8 cellular contexts compared by ENCODE assay signal in genomic region chr7:152462995-152463713, GRCh38. TPM values are rescaled to one million over a fixed set of nuclear protein-coding genes. Genes with fewer than 3 reads are reported as not detected.
DNase-seq lines count a peak whose midpoint lies in the region; ATAC-seq and TF ChIP-seq lines count a peak whose summit lies in the region.

No MANE protein-coding gene starts in this region.

- no peaks in the 10 kb centered on the region for H3K79me2 ChIP-seq in GM23248 (ENCODE audit: insufficient read depth)
- no peaks in the 10 kb centered on the region for H3K79me2 ChIP-seq in parathyroid adenoma

- in situ Hi-C loops in GM23248 (cut with MboI) = no loop called here

- H3K27ac ChIP-seq in GM23248 (peak overlapping the region; percentile 75), parathyroid adenoma (peak overlapping the region; percentile 97)

- H4K20me1 ChIP-seq in GM23248 (ENCODE audit: insufficient read depth) = no peaks in the 10 kb centered on the region

- H3K27me3 ChIP-seq in GM23248 (replicated peaks; ENCODE audit: insufficient read depth) = no peaks in the 10 kb centered on the region
- H3K27me3 ChIP-seq in parathyroid adenoma (ENCODE audit: control insufficient read depth, insufficient read depth, low read length) = no peaks in the 10 kb centered on the region

- H3K9ac ChIP-seq in GM23248 (peak overlapping the region; percentile 77), parathyroid adenoma (peak overlapping the region; percentile 82)

- H3K4me3 Mint-ChIP-seq in activated CD8-positive, alpha-beta T cell treated with anti-CD3 and anti-CD28 coated beads for 36 hours = peak overlapping the region; percentile 87
- peak overlapping the region; percentile 91 for H3K4me3 Mint-ChIP-seq in glutamatergic neuron (ENCODE audit: unreplicated experiment)

- ATAC-seq in activated CD4-positive, CD25-positive, alpha-beta regulatory T cell treated with anti-CD3 and anti-CD28 coated beads, Interleukin-2, amount 50 U/mL, for 24 hours = peak; percentile 0
- ATAC-seq in activated CD8-positive, alpha-beta T cell treated with anti-CD3 and anti-CD28 coated beads for 36 hours = peak; percentile 0

- TF ChIP-seq CTCF in activated CD8-positive, alpha-beta T cell treated with anti-CD3 and anti-CD28 coated beads for 36 hours (IDR thresholded peaks at IDR 0.05) = no peak
- TF ChIP-seq CTCF in glutamatergic neuron (IDR thresholded peaks at IDR 0.05; ENCODE audit: partially characterized antibody, unreplicated experiment) (no peak), parathyroid adenoma (IDR thresholded peaks at IDR 0.05) (no peak)

- no peak for DNase-seq in activated CD4-positive, CD25-positive, alpha-beta regulatory T cell treated with anti-CD3 and anti-CD28 coated beads, Interleukin-2, amount 50 U/mL, for 72 hours
- DNase-seq in GM23248 = peak; percentile 66
- peak; percentile 69 to 95 for DNase-seq in Kasumi-1 (lab: John Stamatoyannopoulos, UW)
- no peak for DNase-seq in activated CD8-positive, alpha-beta T cell treated with anti-CD3 and anti-CD28 coated beads for 36 hours
- DNase-seq in glutamatergic neuron = no peak
- DNase-seq in HK-2 (ENCODE audit: unreplicated experiment) = no peak

- H3K4me3 ChIP-seq in GM23248 (peak overlapping the region; percentile 92), parathyroid adenoma (ENCODE audit: low read depth, low read length) (peak overlapping the region; percentile 92)

- H3K4me1 ChIP-seq in GM23248 (ENCODE audit: insufficient read depth) (peaks cover 8% of the 10 kb centered on the region; the same call in 1 of the 2 replicates), parathyroid adenoma (peaks cover 20% of the 10 kb centered on the region)

- H3K4me2 ChIP-seq in GM23248 (ENCODE audit: unreplicated experiment) (peak overlapping the region; percentile 97), parathyroid adenoma (ENCODE audit: low read length) (peak overlapping the region; percentile 99)

- 0 to 1% methylated on average over 24 to 30 of the region's 30 CpGs for WGBS in GM23248 (ENCODE audit: low coverage in 1 of 2, low lambda C conversion rate in 2 of 2, missing lambda C conversion rate in 2 of 2), 2 experiments

- H3K27ac Mint-ChIP-seq in activated CD8-positive, alpha-beta T cell treated with anti-CD3 and anti-CD28 coated beads for 36 hours = peak overlapping the region; percentile 67
- H3K27ac Mint-ChIP-seq in glutamatergic neuron (ENCODE audit: unreplicated experiment) = peak overlapping the region; percentile 92

- peaks cover 3% of the 10 kb centered on the region for H3K36me3 Mint-ChIP-seq in activated CD8-positive, alpha-beta T cell treated with anti-CD3 and anti-CD28 coated beads for 36 hours (ENCODE audit: low read depth)
- H3K36me3 Mint-ChIP-seq in glutamatergic neuron (ENCODE audit: unreplicated experiment) = peaks cover 1% of the 10 kb centered on the region

- H3K36me3 ChIP-seq in GM23248 (ENCODE audit: low read depth) (no peaks in the 10 kb centered on the region), parathyroid adenoma (ENCODE audit: control insufficient read depth, insufficient read depth, low read length) (no peaks in the 10 kb centered on the region)

- H3K9me2 ChIP-seq in GM23248 (ENCODE audit: insufficient read depth) = no peaks in the 10 kb centered on the region

- POLR2A ChIA-PET in activated CD8-positive, alpha-beta T cell treated with anti-CD3 and anti-CD28 coated beads for 36 hours (lab: Charles Lee) = interaction anchor here (0.6 to 1.4 kb wide), 4 partner anchors 28 to 1366 kb away, joined by 3 to 4 read pairs (median 3); no protein-coding TSS in a partner anchor

- H3K27me3 Mint-ChIP-seq in activated CD8-positive, alpha-beta T cell treated with anti-CD3 and anti-CD28 coated beads for 36 hours = no peaks in the 10 kb centered on the region
- H3K27me3 Mint-ChIP-seq in glutamatergic neuron (ENCODE audit: unreplicated experiment) = peaks cover 4% of the 10 kb centered on the region

- H3K4me1 Mint-ChIP-seq in activated CD8-positive, alpha-beta T cell treated with anti-CD3 and anti-CD28 coated beads for 36 hours (ENCODE audit: low read depth) = peaks cover 6% of the 10 kb centered on the region
- H3K4me1 Mint-ChIP-seq in glutamatergic neuron (ENCODE audit: low read depth, unreplicated experiment) = peaks cover 14% of the 10 kb centered on the region

- H3K9me3 ChIP-seq in GM23248 (ENCODE audit: low read depth) = no peaks in the 10 kb centered on the region
- H3K9me3 ChIP-seq in parathyroid adenoma (ENCODE audit: control insufficient read depth, low read length) = no peaks in the 10 kb centered on the region

- intact Hi-C loops in activated CD8-positive, alpha-beta T cell treated with anti-CD3 and anti-CD28 coated beads for 36 hours (cut with micrococcal nuclease) = no loop called here

- H2AFZ ChIP-seq in GM23248 (peak overlapping the region; percentile 98), parathyroid adenoma (peak overlapping the region; percentile 99)

- CTCF ChIA-PET in activated CD8-positive, alpha-beta T cell treated with anti-CD3 and anti-CD28 coated beads for 36 hours (lab: Charles Lee) = interaction anchor here (1.0 to 1.9 kb wide), 3 partner anchors 121 to 127 kb away, joined by 4 to 5 read pairs (median 5); no protein-coding TSS in a partner anchor

- no peaks in the 10 kb centered on the region for H3K9me3 Mint-ChIP-seq in activated CD8-positive, alpha-beta T cell treated with anti-CD3 and anti-CD28 coated beads for 36 hours
- H3K9me3 Mint-ChIP-seq in glutamatergic neuron (ENCODE audit: unreplicated experiment) = peaks cover 13% of the 10 kb centered on the region

- H3F3A ChIP-seq in GM23248 (ENCODE audit: insufficient read depth) = peaks cover 13% of the 10 kb centered on the region

RNA-seq across cellular contexts. Expression of gene KMT2C, which starts 27.4 kb away (rescaled TPM):
- total RNA-seq in GM23248 (2014; rRNA removed; shearing (Covaris generic)) = 14.2 and 14.3 TPM in 2 replicates
- 7.2 and 8.3 TPM in 2 replicates for polyA plus RNA-seq in GM23248 (2016; fragmentation: Nextera tagmentation; extraction: Ambion mirVana)
- 10 to 100 TPM; 48.5 to 52.8 TPM for total RNA-seq in activated CD8-positive, alpha-beta T cell treated with anti-CD3 and anti-CD28 coated beads for 36 hours
- 136 TPM for total RNA-seq in glutamatergic neuron (ENCODE audit: unreplicated experiment)

Comparison
In these comparisons a context has a peak if more than half of its experiments do, and no peak if none do; other contexts are left out.
1. DNase-seq: peak in GM23248 (single experiment) and Kasumi-1 (2 of 2); none in activated CD4-positive, CD25-positive, alpha-beta regulatory T cell treated with anti-CD3 and anti-CD28 coated beads, Interleukin-2, amount 50 U/mL, for 72 hours (single experiment), activated CD8-positive, alpha-beta T cell treated with anti-CD3 and anti-CD28 coated beads for 36 hours (single experiment), glutamatergic neuron (single experiment) and HK-2 (single experiment).